In genomic region chr13:36841411-36841810, GRCh38 we compare ENCODE assay signal across 19 cellular contexts. TPM values are rescaled to one million over a fixed set of nuclear protein-coding genes. Genes with fewer than 3 reads are reported as not detected.
A peak's percentile ranks its signal among the peaks of the same experiment; 100 is the strongest.
DNase-seq lines count a peak whose midpoint lies in the region; FAIRE-seq and TF ChIP-seq lines count a peak whose summit lies in the region.
"Had no signal": no experiment of that assay in that cellular context is flagged by ENCODE, and none has a peak within 500 bp of the region (broad histone marks: within the 10 kb centered on the region; RNA-seq: fewer than 3 reads in every experiment).

No MANE protein-coding gene starts in this region.

- no peak for TF ChIP-seq CTCF in osteoblast (IDR thresholded peaks at IDR 0.05; ENCODE audit: extremely low read depth, low read depth, low read length)

- H3K4me3 ChIP-seq in osteoblast (ENCODE audit: insufficient read depth, low read length) (no peak overlapping the region), small intestine (ENCODE audit: low read depth in 1 of 2, low read length in 2 of 2) (no peak overlapping the region)
- H3K4me3 ChIP-seq: esophagus squamous epithelium, heart right ventricle, MG63 had no signal

- H4K20me1 ChIP-seq in osteoblast (ENCODE audit: insufficient read depth, low read length) = no peaks in the 10 kb centered on the region

- no peaks in the 10 kb centered on the region for H3K4me1 ChIP-seq in osteoblast (ENCODE audit: insufficient read depth, low read length)
- no peaks in the 10 kb centered on the region for H3K4me1 ChIP-seq in small intestine (ENCODE audit: control insufficient read depth in 2 of 2, insufficient read depth in 1 of 2, low read depth in 1 of 2, low read length in 1 of 2)
- H3K4me1 ChIP-seq: esophagus squamous epithelium had no signal

- H3K9me3 ChIP-seq in osteoblast (ENCODE audit: low read depth, low read length) (no peaks in the 10 kb centered on the region), small intestine (ENCODE audit: control insufficient read depth, low read depth) (no peaks in the 10 kb centered on the region)
- H3K9me3 ChIP-seq: esophagus squamous epithelium, heart right ventricle, MG63 had no signal

- H3K4me2 ChIP-seq in osteoblast (ENCODE audit: insufficient read depth, low read length) = no peak overlapping the region

- DNase-seq in NCI-H1105 treated with DMSO at 0.1 percent for 48 hours (lab: John Stamatoyannopoulos, UW) = peak; percentile 7
- DNase-seq in NCI-H1105 (lab: John Stamatoyannopoulos, UW) = no peak
- peak; percentile 23 for DNase-seq in astrocyte of the hippocampus (ENCODE audit: low read depth, low spot score)
- peak; percentile 75 for DNase-seq in osteoblast (ENCODE audit: insufficient read length, low spot score, missing footprints)
- no peak for DNase-seq in small intestine
- no peak for DNase-seq in stimulated activated CD4-positive, alpha-beta T cell treated with anti-CD3 and anti-CD28 coated beads, Interleukin-4, amount 100 ng/mL, for 4 hours
- DNase-seq in NCI-H1417 treated with DMSO at 0.1 percent for 48 hours (lab: John Stamatoyannopoulos, UW) = no peak
- DNase-seq: activated CD4-positive, alpha-beta memory T cell treated with anti-CD3 and anti-CD28 coated beads, Interleukin-2, amount 10 ng/mL, durations not matched to agents 7 days and 5 days; activated T-cell treated with anti-CD3 and anti-CD28 coated beads, Interleukin-2, amount 50 U/mL, for 4 hours; esophagus squamous epithelium; heart right ventricle; islet precursor cell; MG63; NCI-H2081; NCI-H526 treated with DMSO at 0.1 percent for 48 hours; stimulated activated naive CD8-positive, alpha-beta T cell treated with anti-CD3 and anti-CD28 coated beads, Interleukin-15, Interleukin-2, amounts not matched to agents 100 U/mL and 50 U/mL, for 24 hours; trophoblast cell had no signal

- H3K36me3 ChIP-seq in osteoblast (ENCODE audit: insufficient read depth, low read length) (no peaks in the 10 kb centered on the region), small intestine (ENCODE audit: control insufficient read depth in 2 of 2, insufficient read depth in 2 of 2, low read length in 2 of 2) (no peaks in the 10 kb centered on the region)
- H3K36me3 ChIP-seq: esophagus squamous epithelium had no signal

- 43 to 76% (median 67%) methylated on average over 5 of the region's 5 CpGs for WGBS in small intestine, 3 donors

- no peaks in the 10 kb centered on the region for H3K79me2 ChIP-seq in osteoblast (ENCODE audit: insufficient read depth, low read length)

- no peaks in the 10 kb centered on the region for H3K27me3 ChIP-seq in osteoblast (ENCODE audit: insufficient read depth, low read length)
- H3K27me3 ChIP-seq in small intestine (ENCODE audit: control insufficient read depth in 2 of 2, insufficient read depth in 2 of 2, low read length in 2 of 2) = no peaks in the 10 kb centered on the region
- H3K27me3 ChIP-seq: esophagus squamous epithelium, heart right ventricle, MG63 had no signal

- peak; percentile 41 for TF ChIP-seq RAD21 in Ishikawa (IDR thresholded peaks at IDR 0.05; ENCODE audit: low read depth)

- no peak for TF ChIP-seq EP300 in Ishikawa (IDR thresholded peaks at IDR 0.05; ENCODE audit: borderline replicate concordance)

- FAIRE-seq in small intestine (lab: Jason Lieb, UNC) = no peak
- FAIRE-seq: RCC 7860 had no signal

- no peak overlapping the region for H3K27ac ChIP-seq in osteoblast (ENCODE audit: low read depth, low read length)
- H3K27ac ChIP-seq in small intestine (ENCODE audit: low read depth in 1 of 2, low read length in 1 of 2) = no peak overlapping the region
- H3K27ac ChIP-seq: esophagus squamous epithelium, heart right ventricle had no signal

- no peak overlapping the region for H2AFZ ChIP-seq in osteoblast (ENCODE audit: low read length)

TF ChIP-seq in Ishikawa, 13 proteins besides CTCF, POLR2A, EP300 and RAD21:
- TF ChIP-seq CEBPB (IDR thresholded peaks at IDR 0.05) (no peak), FOXM1 (IDR thresholded peaks at IDR 0.05; ENCODE audit: borderline replicate concordance, low read depth) (no peak), TCF12 (IDR thresholded peaks at IDR 0.05; ENCODE audit: low read depth) (no peak), TEAD4 (IDR thresholded peaks at IDR 0.05) (no peak), USF1 (IDR thresholded peaks at IDR 0.05) (no peak), ZBTB7A (IDR thresholded peaks at IDR 0.05; ENCODE audit: low read depth) (no peak), CREB1 (IDR thresholded peaks at IDR 0.05; ENCODE audit: low read depth) (no peak), EGR1 (IDR thresholded peaks at IDR 0.05) (no peak), NFIC (IDR thresholded peaks at IDR 0.05) (no peak)

RNA-seq across cellular contexts. Expression of gene RFXAP, which starts 22.4 kb away (rescaled TPM):
- total RNA-seq in osteoblast = 2.9 and 3.8 TPM in 2 replicates
- polyA plus RNA-seq in small intestine = 1 to 10 TPM in 2 of 3 donors, under 1 TPM in 1; 0.81 to 4.6 (median 1.3) TPM

Comparison
In these comparisons a context has a peak if more than half of its experiments do, and no peak if none do; other contexts are left out.
1. DNase-seq: peak in NCI-H1105 treated with DMSO at 0.1 percent for 48 hours (single experiment), astrocyte of the hippocampus (single experiment) and osteoblast (single experiment); none in NCI-H1105 (single experiment), small intestine (single experiment), stimulated activated CD4-positive, alpha-beta T cell treated with anti-CD3 and anti-CD28 coated beads, Interleukin-4, amount 100 ng/mL, for 4 hours (0 of 2) and NCI-H1417 treated with DMSO at 0.1 percent for 48 hours (single experiment).